10 cellular contexts compared by ENCODE assay signal in genomic region chr13:104953588-104953987, GRCh38.
"Had no signal": no experiment of that assay in that cellular context is flagged by ENCODE, and none has a peak within 500 bp of the region (broad histone marks: within the 10 kb centered on the region; RNA-seq: fewer than 3 reads in every experiment).

No MANE protein-coding gene starts in this region.

- H3K27me3 Mint-ChIP-seq: naive B cell had no signal

- H3K36me3 Mint-ChIP-seq: naive B cell had no signal

- H3K4me3 Mint-ChIP-seq: naive B cell had no signal

- DNase-seq: activated CD4-positive, alpha-beta T cell treated with anti-CD3 and anti-CD28 coated beads, Interleukin-2, amount 50 U/mL, for 1 hour; activated CD4-positive, CD25-positive, alpha-beta regulatory T cell; activated naive CD4-positive, alpha-beta T cell treated with anti-CD3 and anti-CD28 coated beads, Interleukin-2, amount 50 U/mL, for 16 hours; amygdala; brain microvascular endothelial cell; naive B cell; small intestine; thyroid gland; uterus had no signal

- H3K9me3 Mint-ChIP-seq: activated T-helper 2 cell treated with anti-CD3 and anti-CD28 coated beads, Interferon-gamma antibody, Interleukin-2, Interleukin-4, amounts not matched to agents 10 μg/mL and 5 μg/mL and 100 μg/mL, durations not matched to agents 14 hours and 24 hours and 36 hours had no signal

- H3K27ac Mint-ChIP-seq: activated T-helper 2 cell treated with anti-CD3 and anti-CD28 coated beads, Interferon-gamma antibody, Interleukin-2, Interleukin-4, amounts not matched to agents 10 μg/mL and 5 μg/mL and 100 μg/mL, durations not matched to agents 14 hours and 24 hours and 36 hours had no signal

- H3K4me1 Mint-ChIP-seq: naive B cell had no signal
